Comparison of ENCODE assay signal across 8 cellular contexts in the genomic region with DNA sequence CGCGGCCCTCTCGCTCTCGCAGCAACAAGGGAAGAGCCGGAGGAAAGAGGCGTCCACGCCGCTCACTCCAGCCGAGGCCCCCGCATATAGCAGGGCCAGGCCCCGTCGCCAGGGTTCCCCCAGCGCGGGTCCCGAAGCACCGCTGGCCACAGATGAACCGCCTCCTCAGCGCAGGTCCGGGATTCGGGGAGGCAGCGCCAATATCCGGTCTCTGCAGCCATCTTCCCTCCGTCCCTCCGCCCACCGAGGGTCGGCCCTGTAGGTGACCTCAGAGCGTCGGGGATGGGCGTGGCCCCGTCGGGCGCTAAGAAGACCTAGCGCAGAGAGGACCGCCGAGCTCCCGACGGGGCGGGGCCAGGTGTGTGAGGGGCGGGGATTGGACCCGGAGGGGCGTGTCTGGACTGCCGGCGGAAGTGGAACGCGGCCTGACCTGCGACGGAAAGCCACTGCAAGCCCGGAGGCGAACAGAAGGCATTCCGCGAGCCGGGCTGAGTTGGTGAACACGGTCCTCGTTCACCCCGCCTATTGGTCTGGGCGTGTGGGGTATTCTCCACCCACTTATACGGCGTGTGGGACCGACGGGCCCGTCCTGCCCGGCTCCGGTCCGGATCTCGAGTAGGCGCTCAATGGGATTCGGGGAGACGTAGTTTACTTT. TPM values are rescaled to one million over a fixed set of nuclear protein-coding genes. Genes with fewer than 3 reads are reported as not detected.
DNase-seq lines count a peak whose midpoint lies in the region; ATAC-seq and TF ChIP-seq lines count a peak whose summit lies in the region.

No MANE protein-coding gene starts in this region.

- WGBS in aorta, 2 donors: 1% methylated on average over 66 to 68 of the region's 68 CpGs

- ATAC-seq in GM18508 (IDR thresholded peaks at IDR 0.05; ENCODE audit: insufficient read depth, unreplicated experiment): peak; percentile 85
- ATAC-seq in HG02981 (IDR thresholded peaks at IDR 0.05; ENCODE audit: unreplicated experiment): peak; percentile 96
- peak; percentile 99 for ATAC-seq in aorta (ENCODE audit: low FRiP score)

- H3K4me1 ChIP-seq in rectal smooth muscle tissue (ENCODE audit: control insufficient read depth, insufficient read depth, low read length) (peaks cover 2% of the 10 kb centered on the region), aorta (ENCODE audit: control insufficient read depth in 1 of 2, insufficient read depth in 2 of 2, low read length in 2 of 2) (no peaks in the 10 kb centered on the region)

- DNase-seq in NCI-H2029 (lab: John Stamatoyannopoulos, UW): peak; percentile 85
- peak; percentile 97 for DNase-seq in T-helper 9 cell
- peak; percentile 86 for DNase-seq in astrocyte of the cerebellum (ENCODE audit: low read depth)
- DNase-seq in hepatic stellate cell (ENCODE audit: low spot score): peak; percentile 91
- DNase-seq in aorta: peak; percentile 95 to 97

- H3K9ac ChIP-seq in rectal smooth muscle tissue (ENCODE audit: low read length): peak overlapping the region; percentile 77

- H3K27me3 ChIP-seq in rectal smooth muscle tissue (ENCODE audit: control insufficient read depth, insufficient read depth, low read length): no peaks in the 10 kb centered on the region
- H3K27me3 ChIP-seq in aorta (ENCODE audit: control insufficient read depth in 1 of 2, insufficient read depth in 2 of 2, low read length in 1 of 2): no peaks in the 10 kb centered on the region

- TF ChIP-seq CTCF in astrocyte of the cerebellum (IDR thresholded peaks at IDR 0.05; ENCODE audit: low read depth, low read length, missing control alignments): no peak

- intact Hi-C loops in aorta (cut with DNase I): loop anchor here (2.0 to 10.0 kb wide), 3 partner anchors 27 to 251 kb away; partner anchors contain the start of genes FAH (in 1 of the 2) and MTHFS (in 1 of the 2)

- H3K27ac ChIP-seq in rectal smooth muscle tissue (ENCODE audit: low read depth, low read length): peak overlapping the region; percentile 92
- H3K27ac ChIP-seq in aorta (ENCODE audit: low read depth in 1 of 2, low read length in 2 of 2): peak overlapping the region; percentile 71 to 84

- in situ Hi-C loops in astrocyte of the cerebellum (cut with HindIII; ENCODE audit: low sequenced_read_pairs): no loop called here

- H3K4me3 ChIP-seq in astrocyte of the cerebellum (ENCODE audit: low read depth, low read length) (peak overlapping the region; percentile 75), rectal smooth muscle tissue (ENCODE audit: low read length) (peak overlapping the region; percentile 79), aorta (ENCODE audit: low read length in 2 of 2) (peak overlapping the region; percentile 63 to 73)

- peaks cover 9% of the 10 kb centered on the region for H3K9me3 ChIP-seq in aorta (ENCODE audit: control insufficient read depth, low read length)

- H3K36me3 ChIP-seq in rectal smooth muscle tissue (ENCODE audit: control insufficient read depth, insufficient read depth, low read length): peaks cover 6% of the 10 kb centered on the region
- no peaks in the 10 kb centered on the region for H3K36me3 ChIP-seq in aorta (ENCODE audit: control insufficient read depth in 1 of 2, insufficient read depth in 2 of 2, low read length in 1 of 2)

RNA-seq across cellular contexts. Expression of gene MTHFS, which starts 26.8 kb away (rescaled TPM):
- 10 to 100 TPM in 1 of 2 donors, 1 to 10 TPM in 1; 8.6 to 15.4 TPM for total RNA-seq in aorta
- polyA plus RNA-seq in aorta: 10 to 100 TPM; 22.7 to 50.2 TPM

RNA-seq across cellular contexts. Expression of gene BCL2A1, which starts 47.4 kb away (rescaled TPM):
- 1 to 10 TPM; 5.1 to 7.8 TPM for total RNA-seq in aorta
- 1 to 10 TPM in 1 of 2 donors, under 1 TPM in 1; 0.18 to 8.3 TPM for polyA plus RNA-seq in aorta

Comparison
In these comparisons a context has a peak if more than half of its experiments do, and no peak if none do; other contexts are left out.
1. Peak in every context shown above with its lines: DNase-seq, ATAC-seq, H3K4me3 ChIP-seq and H3K27ac ChIP-seq.